Comparison of ENCODE assay signal across 8 cellular contexts in genomic region chr13:24923305-24923640, GRCh38.
DNase-seq lines count a peak whose midpoint lies in the region; ATAC-seq and TF ChIP-seq lines count a peak whose summit lies in the region.

No MANE protein-coding gene starts in this region.

- H3K27me3 ChIP-seq in skeletal muscle tissue (ENCODE audit: control insufficient read depth in 3 of 3, insufficient read depth in 3 of 3, low read length in 3 of 3) = no peaks in the 10 kb centered on the region

- peak; percentile 25 for ATAC-seq in activated CD8-positive, alpha-beta memory T cell treated with anti-CD3 and anti-CD28 coated beads, Interleukin-2, amount 10 ng/mL, durations not matched to agents 7 days and 5 days

- no peaks in the 10 kb centered on the region for H3K9me3 ChIP-seq in skeletal muscle tissue (ENCODE audit: control insufficient read depth in 3 of 3, low read length in 3 of 3)

- H3K27me3 Mint-ChIP-seq in activated CD8-positive, alpha-beta memory T cell treated with anti-CD3 and anti-CD28 coated beads, Interleukin-2, amount 10 ng/mL, durations not matched to agents 7 days and 5 days = no peaks in the 10 kb centered on the region

- TF ChIP-seq CTCF in LNCaP clone FGC (IDR thresholded peaks at IDR 0.05; ENCODE audit: control insufficient read depth, extremely low read depth, insufficient read depth) = no peak

- CTCF ChIA-PET in activated CD8-positive, alpha-beta memory T cell treated with anti-CD3 and anti-CD28 coated beads, Interleukin-2, amount 10 ng/mL, durations not matched to agents 7 days and 5 days (lab: Charles Lee) = no interaction called here

- peaks cover 29% of the 10 kb centered on the region for H3K4me1 Mint-ChIP-seq in activated CD8-positive, alpha-beta memory T cell treated with anti-CD3 and anti-CD28 coated beads, Interleukin-2, amount 10 ng/mL, durations not matched to agents 7 days and 5 days

- DNase-seq in activated CD8-positive, alpha-beta memory T cell treated with anti-CD3 and anti-CD28 coated beads, Interleukin-2, amount 10 ng/mL, durations not matched to agents 7 days and 5 days = peak; percentile 42
- DNase-seq in activated CD8-positive, alpha-beta memory T cell treated with anti-CD3 and anti-CD28 coated beads, Interleukin-2, amount 50 U/mL, for 4 hours = no peak
- DNase-seq in H4 (ENCODE audit: low spot score) (peak; percentile 42), LNCaP clone FGC (ENCODE audit: low read depth) (no peak), HPDE6-E6E7 (ENCODE audit: extremely low spot score) (no peak)

- H3K36me3 ChIP-seq in skeletal muscle tissue (ENCODE audit: control insufficient read depth in 3 of 3, insufficient read depth in 3 of 3, low read length in 3 of 3) = no peaks in the 10 kb centered on the region

- peak overlapping the region; percentile 82 for H3K27ac ChIP-seq in angular gyrus (ENCODE audit: low read depth, low read length)
- H3K27ac ChIP-seq in skeletal muscle tissue (ENCODE audit: low read depth, low read length) = peak overlapping the region; percentile 95

- H3K9me3 Mint-ChIP-seq in activated CD8-positive, alpha-beta memory T cell treated with anti-CD3 and anti-CD28 coated beads, Interleukin-2, amount 10 ng/mL, durations not matched to agents 7 days and 5 days (ENCODE audit: low read depth) = no peaks in the 10 kb centered on the region

- H3K36me3 Mint-ChIP-seq in activated CD8-positive, alpha-beta memory T cell treated with anti-CD3 and anti-CD28 coated beads, Interleukin-2, amount 10 ng/mL, durations not matched to agents 7 days and 5 days = peaks cover 6% of the 10 kb centered on the region

- peak overlapping the region; percentile 98 for H3K27ac Mint-ChIP-seq in activated CD8-positive, alpha-beta memory T cell treated with anti-CD3 and anti-CD28 coated beads, Interleukin-2, amount 10 ng/mL, durations not matched to agents 7 days and 5 days

- H3K4me3 Mint-ChIP-seq in activated CD8-positive, alpha-beta memory T cell treated with anti-CD3 and anti-CD28 coated beads, Interleukin-2, amount 10 ng/mL, durations not matched to agents 7 days and 5 days = peak overlapping the region; percentile 99

- H3K9ac ChIP-seq in skeletal muscle tissue (ENCODE audit: low read depth in 1 of 3, low read length in 3 of 3) = peak overlapping the region; percentile 90 to 93 (median 92)

- peak overlapping the region; percentile 86 for H3K4me3 ChIP-seq in LNCaP clone FGC (ENCODE audit: low read depth, low read length)
- peak overlapping the region; percentile 91 for H3K4me3 ChIP-seq in iPS-11a (ENCODE audit: low read depth, low read length)
- peak overlapping the region; percentile 86 to 91 (median 91) for H3K4me3 ChIP-seq in skeletal muscle tissue (ENCODE audit: low read length in 3 of 3)

- peaks cover 4 to 10% (median 5%) of the 10 kb centered on the region in 3 donors for H3K4me1 ChIP-seq in skeletal muscle tissue (ENCODE audit: control insufficient read depth in 3 of 3, insufficient read depth in 3 of 3, low read length in 3 of 3)

Comparison
In these comparisons a context has a peak if more than half of its experiments do, and no peak if none do; other contexts are left out.
1. DNase-seq: peak in activated CD8-positive, alpha-beta memory T cell treated with anti-CD3 and anti-CD28 coated beads, Interleukin-2, amount 10 ng/mL, durations not matched to agents 7 days and 5 days (single experiment) and H4 (single experiment); none in activated CD8-positive, alpha-beta memory T cell treated with anti-CD3 and anti-CD28 coated beads, Interleukin-2, amount 50 U/mL, for 4 hours (single experiment), LNCaP clone FGC (single experiment) and HPDE6-E6E7 (single experiment).
2. Peak in every context shown above with its lines, with median percentiles within 50 percentile points of each other: H3K4me3 ChIP-seq.